In genomic region chr21:44176127-44176526, GRCh38 we compare ENCODE assay signal across 1 cellular context. TPM values are rescaled to one million over a fixed set of nuclear protein-coding genes. Genes with fewer than 3 reads are reported as not detected.
"Had no signal": no experiment of that assay in that cellular context is flagged by ENCODE, and none has a peak within 500 bp of the region (broad histone marks: within the 10 kb centered on the region; RNA-seq: fewer than 3 reads in every experiment).

No MANE protein-coding gene starts in this region.

RNA-seq across cellular contexts. Expression of gene GATD3, which starts 42.6 kb away (rescaled TPM):
- total RNA-seq: ascending aorta had no signal
